Comparison of ENCODE assay signal across 20 cellular contexts in genomic region chr17:57366177-57366557, GRCh38.
A peak's percentile ranks its signal among the peaks of the same experiment; 100 is the strongest.
DNase-seq lines count a peak whose midpoint lies in the region; ATAC-seq, FAIRE-seq and TF ChIP-seq lines count a peak whose summit lies in the region.
"Had no signal": no experiment of that assay in that cellular context is flagged by ENCODE, and none has a peak within 500 bp of the region (broad histone marks: within the 10 kb centered on the region; RNA-seq: fewer than 3 reads in every experiment).

No MANE protein-coding gene starts in this region.

- POLR2A ChIA-PET in HepG2 (lab: Yijun Ruan, JAX): interaction anchor here (1.0 kb wide), 1 partner anchor 9 kb away, joined by 3 read pairs; no protein-coding TSS in a partner anchor

- TF ChIP-seq POLR2A in HepG2 (IDR thresholded peaks at IDR 0.05; ENCODE audit: insufficient read depth in 1 of 2, low read depth in 2 of 2, low read length in 2 of 2): no peak
- TF ChIP-seq POLR2A in right lobe of liver (IDR thresholded peaks at IDR 0.05): no peak

- no TSS peak for BruUV-seq in HepG2 (replicated peaks; lab: Mats Ljungman, UMichigan)

- no peaks in the 10 kb centered on the region; the same call in 1 of the 2 replicates for H4K20me1 ChIP-seq in HepG2 (ENCODE audit: insufficient read depth, low read length)

- H3K27ac Mint-ChIP-seq in nephron: peak overlapping the region; percentile 70 to 94 (median 84)
- H3K27ac Mint-ChIP-seq in type B pancreatic cell: peak overlapping the region; percentile 10
- H3K27ac Mint-ChIP-seq: effector memory CD8-positive, alpha-beta T cell had no signal

- FAIRE-seq in HepG2 (lab: Jason Lieb, UNC): no peak
- FAIRE-seq: D721Med, G401.6 had no signal

- peaks cover 64% of the 10 kb centered on the region for H3K4me1 ChIP-seq in HepG2 (ENCODE audit: insufficient read depth, low read length)
- H3K4me1 ChIP-seq in right lobe of liver: peaks cover 0 to 26% (median 3%) of the 10 kb centered on the region in 4 donors

- peak overlapping the region; percentile 39 for H3K27ac ChIP-seq in HepG2 (ENCODE audit: extremely low read length, insufficient read depth, low read length)
- H3K27ac ChIP-seq in right lobe of liver: no peak overlapping the region
- peak overlapping the region; percentile 69 for H3K27ac ChIP-seq in cingulate gyrus (ENCODE audit: low read depth, low read length)
- H3K27ac ChIP-seq: esophagus squamous epithelium, RWPE1 had no signal

- H3K4me3 ChIP-seq in HepG2 (replicated peaks in 1 of 3; ENCODE audit: insufficient read depth in 1 of 3, low read depth in 2 of 3, low read length in 3 of 3) (no peak overlapping the region), right lobe of liver (no peak overlapping the region)
- H3K4me3 ChIP-seq: esophagus squamous epithelium, mucosa of descending colon, testis had no signal

- no peak for DNase-seq in HepG2 (ENCODE audit: low spot score)
- no peak for DNase-seq in right lobe of liver
- DNase-seq in type B pancreatic cell (ENCODE audit: extremely low spot score, unreplicated experiment): no peak
- DNase-seq in DMS79 treated with DMSO at 0.1 percent for 48 hours (lab: John Stamatoyannopoulos, UW): no peak
- no peak for DNase-seq in NCI-H524 treated with DMSO at 0.1 percent for 48 hours (lab: John Stamatoyannopoulos, UW)
- DNase-seq: activated CD4-positive, CD25-positive, alpha-beta regulatory T cell treated with anti-CD3 and anti-CD28 coated beads, Interleukin-2, amount 50 U/mL, for 72 hours; activated naive CD4-positive, alpha-beta T cell treated with anti-CD3 and anti-CD28 coated beads, Interleukin-2, amount 50 U/mL, for 16 hours; activated T-cell treated with anti-CD3 and anti-CD28 coated beads, Interleukin-2, amount 50 U/mL, for 4 hours; aorta; effector memory CD8-positive, alpha-beta T cell; esophagus squamous epithelium; mucosa of descending colon; stimulated activated CD4-positive, alpha-beta T cell treated with anti-CD3 and anti-CD28 coated beads, Interleukin-12 subunit alpha, Interleukin-12 subunit beta, amount 100 ng/mL, for 4 hours had no signal

- H3K27me3 Mint-ChIP-seq in nephron (ENCODE audit: low read depth) (peaks cover 5% of the 10 kb centered on the region), type B pancreatic cell (no peaks in the 10 kb centered on the region)
- H3K27me3 Mint-ChIP-seq: effector memory CD8-positive, alpha-beta T cell had no signal

- H3K4me3 Mint-ChIP-seq in nephron (peak overlapping the region in 1 of 3 experiments; percentile 24), type B pancreatic cell (no peak overlapping the region)
- H3K4me3 Mint-ChIP-seq: activated T-cell treated with anti-CD3 and anti-CD28 coated beads, Interleukin-2, amount 50 U/mL, for 4 hours; effector memory CD8-positive, alpha-beta T cell had no signal

- no peak for TF ChIP-seq CTCF in HepG2 (CRISPR knock-in tag; IDR thresholded peaks at IDR 0.05)
- TF ChIP-seq CTCF in right lobe of liver (IDR thresholded peaks at IDR 0.05): no peak
- no peak for TF ChIP-seq CTCF in nephron (IDR thresholded peaks at IDR 0.05; ENCODE audit: unreplicated experiment in 3 of 3)
- no peak for TF ChIP-seq CTCF in type B pancreatic cell (conservative IDR thresholded peaks at IDR 0.05)

- H3K9me3 ChIP-seq in HepG2 (ENCODE audit: low read length) (no peaks in the 10 kb centered on the region), right lobe of liver (no peaks in the 10 kb centered on the region)
- H3K9me3 ChIP-seq: esophagus squamous epithelium, mucosa of descending colon, testis had no signal

- CTCF ChIA-PET in HepG2 (lab: Yijun Ruan, JAX; ENCODE audit: low intra/inter-chr PET ratio, low total read pairs): no interaction called here

- H2AFZ ChIP-seq in HepG2 (ENCODE audit: low read length): no peak overlapping the region

- no peak overlapping the region for H3K4me2 ChIP-seq in HepG2 (ENCODE audit: low read depth, low read length)

- WGBS in HepG2 (ENCODE audit: low lambda C conversion rate): 92% methylated on average over 6 of the region's 6 CpGs
- 66% methylated on average over 4 of the region's 6 CpGs for WGBS in right lobe of liver (ENCODE audit: insufficient coverage, low coverage, low lambda C conversion rate, missing lambda C conversion rate)

- no peaks in the 10 kb centered on the region for H3K9me3 Mint-ChIP-seq in nephron
- no peaks in the 10 kb centered on the region for H3K9me3 Mint-ChIP-seq in type B pancreatic cell
- H3K9me3 Mint-ChIP-seq: activated T-cell treated with anti-CD3 and anti-CD28 coated beads, Interleukin-2, amount 50 U/mL, for 4 hours; effector memory CD8-positive, alpha-beta T cell had no signal

- peaks cover 40% of the 10 kb centered on the region for H3K4me1 Mint-ChIP-seq in nephron
- peaks cover 59% of the 10 kb centered on the region for H3K4me1 Mint-ChIP-seq in type B pancreatic cell (ENCODE audit: unreplicated experiment)

- H3K27me3 ChIP-seq in HepG2 (ENCODE audit: control insufficient read depth in 1 of 2, insufficient read depth in 2 of 2, low read length in 2 of 2) (no peaks in the 10 kb centered on the region), right lobe of liver (no peaks in the 10 kb centered on the region)
- H3K27me3 ChIP-seq: esophagus squamous epithelium, testis had no signal

- in situ Hi-C loops in HepG2 (cut with HindIII; ENCODE audit: extremely low pct_ligation_motif_present, low pct_unique_long_range_greater_than_20kb): no loop called here

- H3K79me2 ChIP-seq in HepG2 (ENCODE audit: insufficient read depth, low read length): peaks cover 44% of the 10 kb centered on the region

- TF ChIP-seq EP300 in HepG2 (IDR thresholded peaks at IDR 0.05; ENCODE audit: low read depth in 2 of 2, low read length in 2 of 2) (no peak), HepG2 (CRISPR knock-in tag; IDR thresholded peaks at IDR 0.05; ENCODE audit: borderline replicate concordance) (no peak)

- ATAC-seq in HepG2 (no peak), right lobe of liver (no peak), HG02642 (IDR thresholded peaks at IDR 0.05; ENCODE audit: poor library complexity, unreplicated experiment) (no peak)
- ATAC-seq: activated T-cell treated with anti-CD3 and anti-CD28 coated beads, Interleukin-2, amount 50 U/mL, for 4 hours; effector memory CD8-positive, alpha-beta T cell had no signal

- intact Hi-C loops in HepG2 (cut with micrococcal nuclease; ENCODE audit: unreplicated experiment): loop anchor here (5.0 kb wide), 1 partner anchor 76 kb away; no protein-coding TSS in a partner anchor
- intact Hi-C loops in right lobe of liver (cut with DNase I): no loop called here

- H3K9ac ChIP-seq in HepG2 (ENCODE audit: insufficient read depth, low read depth, low read length): no peak overlapping the region

- H3K36me3 ChIP-seq in HepG2 (replicated peaks in 1 of 2; ENCODE audit: control insufficient read depth in 1 of 2, insufficient read depth in 2 of 2, low read length in 2 of 2) (peaks cover 2 to 11% of the 10 kb centered on the region in 2 experiments; a peak in 2 of 5 replicates), right lobe of liver (no peaks in the 10 kb centered on the region)
- H3K36me3 ChIP-seq: esophagus squamous epithelium had no signal

- TF ChIP-seq RAD21 in HepG2 (CRISPR knock-in tag; IDR thresholded peaks at IDR 0.05): no peak

- H3K36me3 Mint-ChIP-seq in nephron (ENCODE audit: low read depth) (peaks cover 4% of the 10 kb centered on the region), type B pancreatic cell (peaks cover 16% of the 10 kb centered on the region)

TF ChIP-seq in HepG2, 621 proteins besides CTCF, POLR2A, EP300 and RAD21 (continues in another document):
- TF ChIP-seq ZNF687 (CRISPR knock-in tag; IDR thresholded peaks at IDR 0.05): peak; percentile 24; the same call in 1 of the 2 replicates
- TF ChIP-seq ZFP91 (CRISPR knock-in tag; IDR thresholded peaks at IDR 0.05; ENCODE audit: borderline replicate concordance): no peak
- TF ChIP-seq ZNF274 (CRISPR knock-in tag; IDR thresholded peaks at IDR 0.05): 0 out of 2 replicates have a peak, but pooled peaks have one; percentile 17
- TF ChIP-seq NKX3-1 (CRISPR knock-in tag; IDR thresholded peaks at IDR 0.05): no peak
- peak; percentile 35; the same call in 1 of the 2 replicates for TF ChIP-seq ZNF501 (CRISPR knock-in tag; IDR thresholded peaks at IDR 0.05)
- no peak for TF ChIP-seq HOXD1 (CRISPR knock-in tag; IDR thresholded peaks at IDR 0.05)

Comparison
In these comparisons a context has a peak if more than half of its experiments do, and no peak if none do; other contexts are left out.
1. H3K27ac ChIP-seq: peak in HepG2 (single experiment) and cingulate gyrus (single experiment); none in right lobe of liver (0 of 3).